8 cellular contexts compared by ENCODE assay signal in genomic region chr10:59709472-59710125, GRCh38. TPM values are rescaled to one million over a fixed set of nuclear protein-coding genes. Genes with fewer than 3 reads are reported as not detected.
DNase-seq lines count a peak whose midpoint lies in the region; ATAC-seq lines count a peak whose summit lies in the region.

Gene SLC16A9 (minus strand): TSS chr10:59709850. CDS start chr10:59684291, 25,559 bp downstream.

- ATAC-seq in GM18873 (IDR thresholded peaks at IDR 0.05; ENCODE audit: low FRiP score, unreplicated experiment) (peak; percentile 66), HG03045 (IDR thresholded peaks at IDR 0.05; ENCODE audit: unreplicated experiment) (peak; percentile 91)

- DNase-seq in C1 segment of cervical spinal cord (lab: John Stamatoyannopoulos, UW) (peak in 12 of 14 donors; percentile 37 to 92 (median 77)), NCI-H446 (lab: John Stamatoyannopoulos, UW) (peak; percentile 20 to 50), cardiac septum (ENCODE audit: low spot score) (peak; percentile 76), pons (ENCODE audit: low spot score) (peak; percentile 57)
- peak; percentile 41 for DNase-seq in activated naive CD4-positive, alpha-beta T cell treated with anti-CD3 and anti-CD28 coated beads, Interleukin-2, amount 50 U/mL, for 16 hours
- DNase-seq in effector CD4-positive, alpha-beta T cell = no peak

- intact Hi-C loops in cardiac septum (cut with DNase I) = no loop called here

RNA-seq across cellular contexts. Expression of gene SLC16A9, which starts in this region (rescaled TPM):
- 1.5 TPM for total RNA-seq in cardiac septum
